ENCODE assay signal across 38 cellular contexts in the genomic region with DNA sequence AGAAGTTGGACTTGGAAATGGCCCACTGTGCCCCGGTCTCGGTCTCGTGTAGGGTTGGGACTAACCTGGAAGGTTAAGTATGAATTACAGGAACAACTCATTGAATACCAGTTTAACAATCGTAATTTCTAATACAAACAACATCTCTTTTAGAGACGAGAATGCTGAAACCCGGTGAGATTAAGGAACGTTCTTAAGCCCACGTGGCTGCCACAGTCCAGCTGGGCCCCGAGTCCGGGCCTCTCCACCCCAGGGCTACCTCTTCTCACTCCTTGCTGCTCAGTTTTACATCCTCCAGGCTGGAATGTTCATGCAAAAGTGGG. TPM values are rescaled to one million over a fixed set of nuclear protein-coding genes. Genes with fewer than 3 reads are reported as not detected.
"Had no signal": no experiment of that assay in that cellular context is flagged by ENCODE, and none has a peak within 500 bp of the region (broad histone marks: within the 10 kb centered on the region; RNA-seq: fewer than 3 reads in every experiment).

No MANE protein-coding gene starts in this region.

- H3K36me3 ChIP-seq: ascending aorta, cardiac muscle cell, gastroesophageal sphincter, neutrophil, ovary, right lobe of liver, thoracic aorta, upper lobe of left lung had no signal

- ATAC-seq: gastroesophageal sphincter; left colon; natural killer cell treated with Interleukin-12 subunit alpha and Interleukin-12 subunit beta and Interleukin-15 and Interleukin-18, amount 100 ng/mL, for 72 hours; right lobe of liver had no signal

- H3K9me3 ChIP-seq: ascending aorta, neutrophil, ovary, right lobe of liver, thoracic aorta, upper lobe of left lung had no signal

- H3K4me1 ChIP-seq: upper lobe of left lung had no signal

- H3K27me3 ChIP-seq: ascending aorta, cardiac muscle cell, ovary, right lobe of liver, upper lobe of left lung had no signal

- DNase-seq: activated CD4-positive, alpha-beta memory T cell treated with anti-CD3 and anti-CD28 coated beads for 36 hours; activated CD4-positive, alpha-beta T cell treated with anti-CD3 and anti-CD28 coated beads, Interleukin-2, amount 10 ng/mL, durations not matched to agents 24 days and 14 days; activated CD4-positive, CD25-positive, alpha-beta regulatory T cell treated with anti-CD3 and anti-CD28 coated beads, Interleukin-2, amount 50 U/mL, for 72 hours; activated CD8-positive, alpha-beta memory T cell treated with anti-CD3 and anti-CD28 coated beads, Interleukin-2, amount 50 U/mL, for 4 hours; activated gamma-delta T cell; activated naive CD4-positive, alpha-beta T cell treated with anti-CD3 and anti-CD28 coated beads, Interleukin-2, amount 10 ng/mL, durations not matched to agents 7 days and 5 days; activated naive CD8-positive, alpha-beta T cell treated with anti-CD3 and anti-CD28 coated beads, Interleukin-2, amount 10 ng/mL, durations not matched to agents 7 days and 5 days; activated T-cell treated with anti-CD3 and anti-CD28 coated beads, Interleukin-2, amount 50 U/mL, for 1 hour; cortex of kidney; hippocampal formation; immature natural killer cell; kidney; left colon; ovary; stimulated activated CD4-positive, alpha-beta T cell treated with anti-CD3 and anti-CD28 coated beads, Interleukin-12 subunit alpha, Interleukin-12 subunit beta, amount 100 ng/mL, for 4 hours; stimulated activated CD4-positive, alpha-beta T cell treated with anti-CD3 and anti-CD28 coated beads, Interleukin-4, amount 100 ng/mL, for 1 hour; T1000; upper lobe of left lung had no signal

- H3K27ac ChIP-seq: ascending aorta, cardiac muscle cell, gastroesophageal sphincter, neutrophil, ovary, right lobe of liver, thoracic aorta, upper lobe of left lung had no signal

- H3K4me3 ChIP-seq: ascending aorta, cardiac muscle cell, gastroesophageal sphincter, ovary, right lobe of liver, thoracic aorta, upper lobe of left lung had no signal

- FAIRE-seq: endothelial cell of umbilical vein, kidney had no signal

RNA-seq across cellular contexts. Expression of gene NGEF, which starts 29.4 kb away (rescaled TPM):
- total RNA-seq: activated naive CD8-positive, alpha-beta T cell treated with anti-CD3 and anti-CD28 coated beads, Interleukin-2, amount 10 ng/mL, durations not matched to agents 7 days and 5 days; natural killer cell treated with Interleukin-12 subunit alpha and Interleukin-12 subunit beta and Interleukin-15 and Interleukin-18, amount 100 ng/mL, for 72 hours had no signal
- polyA plus RNA-seq: immature natural killer cell had no signal

RNA-seq across cellular contexts. Expression of gene NEU2, which starts 48.8 kb away (rescaled TPM):
- total RNA-seq: activated CD4-positive, alpha-beta memory T cell treated with anti-CD3 and anti-CD28 coated beads for 36 hours; activated CD4-positive, alpha-beta T cell treated with anti-CD3 and anti-CD28 coated beads, Interleukin-2, amount 10 ng/mL, durations not matched to agents 24 days and 14 days; activated CD8-positive, alpha-beta memory T cell treated with anti-CD3 and anti-CD28 coated beads for 36 hours; activated naive CD8-positive, alpha-beta T cell treated with anti-CD3 and anti-CD28 coated beads, Interleukin-2, amount 10 ng/mL, durations not matched to agents 7 days and 5 days; ascending aorta; cardiac muscle cell; cerebellum; endothelial cell of umbilical vein; fibroblast of lung; fibroblast of villous mesenchyme; gastroesophageal sphincter; kidney; left colon; liver; mononuclear cell; myocyte; natural killer cell treated with Interleukin-12 subunit alpha and Interleukin-12 subunit beta and Interleukin-15 and Interleukin-18, amount 100 ng/mL, for 72 hours; ovary; progenitor cell of endocrine pancreas; renal cortical epithelial cell; right lobe of liver; skeletal muscle tissue; subcutaneous adipose tissue; thoracic aorta; upper lobe of left lung had no signal
- polyA plus RNA-seq: cardiac muscle cell, endothelial cell of umbilical vein, esophagus, fibroblast of lung, immature natural killer cell, liver, ovary had no signal
